ENCODE assay signal across 1 cellular context in the genomic region with DNA sequence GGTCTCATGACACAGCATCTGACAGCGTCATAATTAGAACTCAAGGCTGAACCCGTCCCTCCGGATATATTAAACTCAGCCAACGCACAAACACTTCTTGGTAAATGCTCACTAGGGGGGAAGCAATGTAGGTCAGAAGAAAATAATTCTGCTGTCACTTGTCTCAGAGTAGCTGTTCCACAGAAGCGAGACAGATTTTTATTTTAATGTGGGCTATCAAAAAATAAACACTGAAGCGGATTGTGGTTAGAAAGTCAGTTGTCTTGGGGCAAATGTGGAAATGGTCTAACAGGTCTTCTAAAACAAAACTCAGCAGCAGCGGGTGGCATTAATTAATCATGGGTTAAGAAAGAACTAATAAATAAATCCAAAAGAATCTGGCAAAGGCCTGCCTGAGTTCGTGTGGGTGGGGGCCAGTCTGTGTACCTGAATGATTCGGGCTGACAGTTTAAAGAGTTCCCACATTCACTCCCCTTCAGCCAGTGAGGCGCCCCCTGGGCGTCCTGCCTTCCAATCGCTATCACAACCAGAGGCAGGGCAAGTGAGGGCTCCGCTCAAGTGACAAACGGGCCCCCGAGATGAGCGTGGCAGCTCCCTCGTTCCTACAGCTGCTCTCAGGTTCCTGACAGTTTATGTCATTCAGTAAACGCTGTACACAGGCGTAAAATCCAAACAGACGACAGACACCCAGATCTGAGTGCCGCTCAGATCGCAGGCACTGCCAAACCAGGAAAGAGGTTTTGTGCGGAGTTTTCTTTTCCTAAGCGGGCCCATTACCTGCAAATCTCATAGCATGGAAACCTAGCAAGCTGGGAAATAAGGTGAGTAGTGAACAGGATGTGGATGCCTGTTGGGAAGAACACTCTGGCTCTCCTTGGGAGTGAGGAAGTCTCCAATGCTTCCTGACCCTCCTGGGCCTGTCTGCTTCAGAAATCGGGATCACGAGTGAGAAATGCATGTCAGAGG.
TF ChIP-seq lines count a peak whose summit lies in the region.

No MANE protein-coding gene starts in this region.

TF ChIP-seq in GM23338, 12 proteins besides CTCF, POLR2A, EP300 and RAD21:
- TF ChIP-seq EZH2phosphoT487 (IDR thresholded peaks at IDR 0.05; ENCODE audit: unreplicated experiment): no peak
- no peak for TF ChIP-seq ETS1 (IDR thresholded peaks at IDR 0.05)
- TF ChIP-seq ZNF331 (CRISPR knock-in tag; IDR thresholded peaks at IDR 0.05; ENCODE audit: low read depth): no peak
- TF ChIP-seq CREB1 (CRISPR knock-in tag; IDR thresholded peaks at IDR 0.05; ENCODE audit: low read depth): no peak
- TF ChIP-seq, protein P1, sequence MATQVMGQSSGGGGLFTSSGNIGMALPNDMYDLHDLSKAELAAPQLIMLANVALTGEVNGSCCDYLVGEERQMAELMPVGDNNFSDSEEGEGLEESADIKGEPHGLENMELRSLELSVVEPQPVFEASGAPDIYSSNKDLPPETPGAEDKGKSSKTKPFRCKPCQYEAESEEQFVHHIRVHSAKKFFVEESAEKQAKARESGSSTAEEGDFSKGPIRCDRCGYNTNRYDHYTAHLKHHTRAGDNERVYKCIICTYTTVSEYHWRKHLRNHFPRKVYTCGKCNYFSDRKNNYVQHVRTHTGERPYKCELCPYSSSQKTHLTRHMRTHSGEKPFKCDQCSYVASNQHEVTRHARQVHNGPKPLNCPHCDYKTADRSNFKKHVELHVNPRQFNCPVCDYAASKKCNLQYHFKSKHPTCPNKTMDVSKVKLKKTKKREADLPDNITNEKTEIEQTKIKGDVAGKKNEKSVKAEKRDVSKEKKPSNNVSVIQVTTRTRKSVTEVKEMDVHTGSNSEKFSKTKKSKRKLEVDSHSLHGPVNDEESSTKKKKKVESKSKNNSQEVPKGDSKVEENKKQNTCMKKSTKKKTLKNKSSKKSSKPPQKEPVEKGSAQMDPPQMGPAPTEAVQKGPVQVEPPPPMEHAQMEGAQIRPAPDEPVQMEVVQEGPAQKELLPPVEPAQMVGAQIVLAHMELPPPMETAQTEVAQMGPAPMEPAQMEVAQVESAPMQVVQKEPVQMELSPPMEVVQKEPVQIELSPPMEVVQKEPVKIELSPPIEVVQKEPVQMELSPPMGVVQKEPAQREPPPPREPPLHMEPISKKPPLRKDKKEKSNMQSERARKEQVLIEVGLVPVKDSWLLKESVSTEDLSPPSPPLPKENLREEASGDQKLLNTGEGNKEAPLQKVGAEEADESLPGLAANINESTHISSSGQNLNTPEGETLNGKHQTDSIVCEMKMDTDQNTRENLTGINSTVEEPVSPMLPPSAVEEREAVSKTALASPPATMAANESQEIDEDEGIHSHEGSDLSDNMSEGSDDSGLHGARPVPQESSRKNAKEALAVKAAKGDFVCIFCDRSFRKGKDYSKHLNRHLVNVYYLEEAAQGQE (IDR thresholded peaks at IDR 0.05; ENCODE audit: unreplicated experiment): no peak
- no peak for TF ChIP-seq NANOG (IDR thresholded peaks at IDR 0.05; ENCODE audit: borderline replicate concordance)
- no peak for TF ChIP-seq POLR2AphosphoS5 (IDR thresholded peaks at IDR 0.05; ENCODE audit: low read depth)
- TF ChIP-seq EZH2 (IDR thresholded peaks at IDR 0.05; ENCODE audit: low read depth, unreplicated experiment): no peak
- no peak for TF ChIP-seq ZNF462 (CRISPR knock-in tag; IDR thresholded peaks at IDR 0.05)
- no peak for TF ChIP-seq JUNB (IDR thresholded peaks at IDR 0.05; ENCODE audit: unreplicated experiment)
- no peak for TF ChIP-seq ZNF114 (CRISPR knock-in tag; IDR thresholded peaks at IDR 0.05)
- TF ChIP-seq STAT1 (IDR thresholded peaks at IDR 0.05; ENCODE audit: unreplicated experiment): no peak
